ENCODE assay signal across 8 cellular contexts in genomic region chr17:1186214-1186820, GRCh38. TPM values are rescaled to one million over a fixed set of nuclear protein-coding genes. Genes with fewer than 3 reads are reported as not detected.
DNase-seq lines count a peak whose midpoint lies in the region; ATAC-seq and TF ChIP-seq lines count a peak whose summit lies in the region.

No MANE protein-coding gene starts in this region.

- H3K36me3 ChIP-seq in gastroesophageal sphincter, result no peaks in the 10 kb centered on the region
- no peaks in the 10 kb centered on the region for H3K36me3 ChIP-seq in skeletal muscle tissue (ENCODE audit: control insufficient read depth in 3 of 3, insufficient read depth in 3 of 3, low read length in 3 of 3)

- no peaks in the 10 kb centered on the region for H3K9me3 Mint-ChIP-seq in progenitor cell of endocrine pancreas (ENCODE audit: low read depth)

- TF ChIP-seq POLR2A in gastroesophageal sphincter (IDR thresholded peaks at IDR 0.05), result no peak

- 75% methylated on average over 4 of the region's 13 CpGs; no CpG with 5 or more reads in 1 of the 2 donors for WGBS in gastroesophageal sphincter (ENCODE audit: low coverage in 1 of 2), 2 donors

- peak overlapping the region; percentile 87; the same call in 1 of the 2 replicates for H3K27ac ChIP-seq in VCaP
- H3K27ac ChIP-seq in gastroesophageal sphincter, result peak overlapping the region; percentile 2 to 79 (median 78)
- H3K27ac ChIP-seq in skeletal muscle tissue (ENCODE audit: low read depth, low read length), result peak overlapping the region; percentile 58

- H3K9me3 ChIP-seq in gastroesophageal sphincter, result no peaks in the 10 kb centered on the region
- H3K9me3 ChIP-seq in skeletal muscle tissue (ENCODE audit: control insufficient read depth in 3 of 3, low read length in 3 of 3), result no peaks in the 10 kb centered on the region

- DNase-seq in GM03348 (ENCODE audit: low spot score) (peak; percentile 54), progenitor cell of endocrine pancreas (ENCODE audit: low spot score, unreplicated experiment) (no peak), NCI-H2171 treated with DMSO at 0.1 percent for 48 hours (lab: John Stamatoyannopoulos, UW) (no peak)
- DNase-seq in stimulated activated CD4-positive, alpha-beta T cell treated with anti-CD3 and anti-CD28 coated beads, Interleukin-15, amount 100 ng/mL, for 24 hours, result no peak

- TF ChIP-seq EP300 in gastroesophageal sphincter (IDR thresholded peaks at IDR 0.05), result no peak

- no peak overlapping the region for H3K4me3 Mint-ChIP-seq in progenitor cell of endocrine pancreas (ENCODE audit: low read depth)

- no peak overlapping the region for H3K27ac Mint-ChIP-seq in progenitor cell of endocrine pancreas

- peaks cover 0 to 65% (median 27%) of the 10 kb centered on the region in 3 donors for H3K4me1 ChIP-seq in gastroesophageal sphincter
- peaks cover 30 to 36% (median 34%) of the 10 kb centered on the region in 3 donors for H3K4me1 ChIP-seq in skeletal muscle tissue (ENCODE audit: control insufficient read depth in 3 of 3, insufficient read depth in 3 of 3, low read length in 3 of 3)

- H3K4me3 ChIP-seq in gastroesophageal sphincter (peak overlapping the region in 1 of 2 donors; percentile 38), skeletal muscle tissue (ENCODE audit: low read length in 3 of 3) (peak overlapping the region in 2 of 3 donors; percentile 43 to 61)

- peak overlapping the region in 2 of 3 donors; percentile 56 to 69 for H3K9ac ChIP-seq in skeletal muscle tissue (ENCODE audit: low read depth in 1 of 3, low read length in 3 of 3)

- no peak for ATAC-seq in gastroesophageal sphincter
- ATAC-seq in HG03159 (IDR thresholded peaks at IDR 0.05; ENCODE audit: unreplicated experiment), result no peak

- H3K27me3 Mint-ChIP-seq in progenitor cell of endocrine pancreas, result peaks cover 59% of the 10 kb centered on the region

- no peaks in the 10 kb centered on the region for H3K27me3 ChIP-seq in gastroesophageal sphincter
- peaks cover 5 to 17% (median 6%) of the 10 kb centered on the region in 3 donors for H3K27me3 ChIP-seq in skeletal muscle tissue (ENCODE audit: control insufficient read depth in 3 of 3, insufficient read depth in 3 of 3, low read length in 3 of 3)

- no peaks in the 10 kb centered on the region for H3K4me1 Mint-ChIP-seq in progenitor cell of endocrine pancreas (ENCODE audit: low read depth)

- no peaks in the 10 kb centered on the region for H3K36me3 Mint-ChIP-seq in progenitor cell of endocrine pancreas (ENCODE audit: insufficient read depth)

- TF ChIP-seq CTCF in VCaP (conservative IDR thresholded peaks at IDR 0.05) (no peak), gastroesophageal sphincter (IDR thresholded peaks at IDR 0.05) (no peak), progenitor cell of endocrine pancreas (IDR thresholded peaks at IDR 0.05; ENCODE audit: unreplicated experiment) (no peak)

RNA-seq across cellular contexts. Expression of gene ABR, which starts 6.5 kb away (rescaled TPM):
- total RNA-seq in gastroesophageal sphincter (100 to 1,000 TPM in 3 of 4 donors, 10 to 100 TPM in 1; 62.6 to 147 (median 114) TPM), skeletal muscle tissue (24.5 TPM), progenitor cell of endocrine pancreas (61.0 and 64.6 TPM in 2 replicates)
